11 cellular contexts compared by ENCODE assay signal in genomic region chr3:158091526-158091925, GRCh38. TPM values are rescaled to one million over a fixed set of nuclear protein-coding genes. Genes with fewer than 3 reads are reported as not detected.
DNase-seq lines count a peak whose midpoint lies in the region; ATAC-seq, FAIRE-seq and TF ChIP-seq lines count a peak whose summit lies in the region.
"Had no signal": no experiment of that assay in that cellular context is flagged by ENCODE, and none has a peak within 500 bp of the region (broad histone marks: within the 10 kb centered on the region; RNA-seq: fewer than 3 reads in every experiment).

No MANE protein-coding gene starts in this region.

- H3K4me1 ChIP-seq in Peyer's patch, result peaks cover 0 to 7% (median 0%) of the 10 kb centered on the region in 4 donors

- H3K27ac ChIP-seq in Peyer's patch, result no peak overlapping the region

- no peaks in the 10 kb centered on the region for H3K36me3 ChIP-seq in Peyer's patch

- H3K9me3 ChIP-seq in Peyer's patch, result peaks cover 0 to 7% (median 0%) of the 10 kb centered on the region in 4 donors

- TF ChIP-seq CTCF in WI38 (IDR thresholded peaks at IDR 0.05; ENCODE audit: low read depth, low read length), result 0 out of 2 replicates have a peak, but pooled peaks have one; percentile 35
- TF ChIP-seq CTCF in Peyer's patch (IDR thresholded peaks at IDR 0.05), result peak in 2 of 6 experiments; percentile 16 to 24

- H3K27me3 ChIP-seq in Peyer's patch, result peaks cover 0 to 23% of the 10 kb centered on the region in 2 donors

- FAIRE-seq in HTR-8/SVneo (lab: Jason Lieb, UNC), result peak; percentile 42

- H3K4me3 ChIP-seq in WI38 (ENCODE audit: low read depth, low read length) (no peak overlapping the region), Peyer's patch (no peak overlapping the region)

- TF ChIP-seq POLR2A in Peyer's patch (IDR thresholded peaks at IDR 0.05), result no peak

- DNase-seq in DMS114 treated with DMSO at 0.1 percent for 48 hours (lab: John Stamatoyannopoulos, UW; ENCODE audit: unreplicated experiment) (peak; percentile 11), HTR-8/SVneo (ENCODE audit: insufficient read length, low spot score) (no peak), iris pigment epithelial cell (ENCODE audit: low read depth) (peak; percentile 34), HuH-7.5 (ENCODE audit: low spot score) (no peak), Peyer's patch (no peak), cerebellar cortex (ENCODE audit: low spot score) (no peak)
- DNase-seq: activated gamma-delta T cell treated with Interleukin-2 at 50 U/mL for 16 hours, T-helper 9 cell had no signal

- no peak for ATAC-seq in GM19324 (IDR thresholded peaks at IDR 0.05; ENCODE audit: low FRiP score, unreplicated experiment)

RNA-seq across cellular contexts. Expression of gene SHOX2, which starts 14.7 kb away (rescaled TPM):
- not detected for total RNA-seq in Peyer's patch
- total RNA-seq: glomerular endothelial cell had no signal

RNA-seq across cellular contexts. Expression of gene RSRC1, which starts 18.4 kb away (rescaled TPM):
- 100 to 1,000 TPM in 1 of 4 donors, 10 to 100 TPM in 3; 12.4 to 152 (median 29.4) TPM for total RNA-seq in Peyer's patch

Comparison
In these comparisons a context has a peak if more than half of its experiments do, and no peak if none do; other contexts are left out.
1. DNase-seq: peak in DMS114 treated with DMSO at 0.1 percent for 48 hours (single experiment) and iris pigment epithelial cell (single experiment); none in HTR-8/SVneo (single experiment), HuH-7.5 (single experiment), Peyer's patch (0 of 3) and cerebellar cortex (single experiment).